In the genomic region with DNA sequence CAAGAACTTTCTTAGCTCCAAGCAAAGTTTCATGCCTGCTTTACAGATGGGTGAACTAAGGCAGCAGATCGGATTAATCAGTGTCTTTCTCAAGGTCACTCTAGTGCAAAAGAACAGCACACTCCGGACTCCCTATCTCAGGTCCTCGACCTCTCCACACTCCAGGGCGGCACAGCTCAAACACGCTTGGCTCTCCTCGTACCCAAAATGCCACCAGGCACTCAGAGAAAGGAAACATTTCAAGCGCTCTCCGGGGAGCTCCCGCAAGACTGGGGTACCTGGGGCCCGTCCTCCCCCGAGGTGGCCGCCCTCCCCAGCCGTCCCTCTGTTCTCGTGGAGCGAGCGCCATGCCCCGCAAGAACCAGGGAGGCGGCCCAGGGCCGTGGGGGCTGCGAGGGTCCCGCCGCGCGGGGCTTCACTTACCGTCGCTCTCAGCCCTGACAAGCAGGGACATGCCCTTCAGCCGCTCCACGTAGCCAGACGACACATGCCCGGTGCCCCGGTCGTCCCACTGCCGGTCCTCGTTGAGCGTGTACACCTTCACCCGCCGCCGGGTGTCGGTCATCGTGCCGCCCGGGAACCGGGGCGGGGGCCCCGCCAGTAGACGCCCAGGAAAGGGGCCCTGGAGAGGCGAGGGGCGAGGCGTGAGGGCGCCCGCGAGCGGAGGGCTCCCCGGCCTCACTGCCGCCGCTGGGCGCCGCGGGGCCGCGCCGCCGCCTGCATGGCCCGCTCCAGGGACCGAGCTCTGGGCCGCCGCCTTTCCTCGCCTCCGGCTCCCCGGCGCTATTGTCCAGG, we compare ENCODE assay signal across 8 cellular contexts. TPM values are rescaled to one million over a fixed set of nuclear protein-coding genes. Genes with fewer than 3 reads are reported as not detected.
DNase-seq lines count a peak whose midpoint lies in the region; ATAC-seq, FAIRE-seq and TF ChIP-seq lines count a peak whose summit lies in the region.

No MANE protein-coding gene starts in this region.

- no peaks in the 10 kb centered on the region for H3K9me2 ChIP-seq in hepatocyte (replicated peaks; ENCODE audit: insufficient read depth)

- H3K36me3 ChIP-seq in adrenal gland (replicated peaks in 1 of 2): no peaks in the 10 kb centered on the region
- no peaks in the 10 kb centered on the region for H3K36me3 ChIP-seq in hepatocyte (replicated peaks; ENCODE audit: insufficient read depth, low read depth)

- intact Hi-C loops in adrenal gland (cut with DNase I): no loop called here

- peaks cover 7 to 38% of the 10 kb centered on the region in 2 donors for H3K4me1 ChIP-seq in adrenal gland (replicated peaks in 1 of 2)
- peaks cover 9% of the 10 kb centered on the region for H3K4me1 ChIP-seq in hepatocyte (ENCODE audit: insufficient read depth)

- H3K27me3 ChIP-seq in adrenal gland (no peaks in the 10 kb centered on the region), hepatocyte (no peaks in the 10 kb centered on the region)

- peak; percentile 16 for DNase-seq in AG10803 (ENCODE audit: low read depth)
- peak; percentile 26 for DNase-seq in GM19239 (ENCODE audit: insufficient read length, low spot score)
- DNase-seq in SK-N-DZ (ENCODE audit: low spot score): peak; percentile 1
- DNase-seq in adrenal gland: peak; percentile 46 to 71 (median 63)
- peak; percentile 54 for DNase-seq in hepatocyte (ENCODE audit: low spot score)
- DNase-seq in retinal pigment epithelial cell (ENCODE audit: low read depth): no peak
- no peak for DNase-seq in inferior parietal cortex (ENCODE audit: extremely low spot score)

- H3K4me3 ChIP-seq in AG10803 (ENCODE audit: low read length): peak overlapping the region; percentile 74
- peak overlapping the region; percentile 66 to 92 (median 82) for H3K4me3 ChIP-seq in adrenal gland
- peak overlapping the region; percentile 87 for H3K4me3 ChIP-seq in hepatocyte
- peak overlapping the region; percentile 69 for H3K4me3 ChIP-seq in retinal pigment epithelial cell (ENCODE audit: low read length)

- H3K79me2 ChIP-seq in hepatocyte: peaks cover 61% of the 10 kb centered on the region

- H4K20me1 ChIP-seq in hepatocyte (ENCODE audit: insufficient read depth, poor library complexity, severe bottlenecking): peaks cover 50% of the 10 kb centered on the region

- H3K9me3 ChIP-seq in adrenal gland (replicated peaks in 1 of 3): no peaks in the 10 kb centered on the region
- H3K9me3 ChIP-seq in hepatocyte (ENCODE audit: low read depth): no peaks in the 10 kb centered on the region

- FAIRE-seq in GM19239 (lab: Jason Lieb, UNC): peak; percentile 75

- TF ChIP-seq CTCF in AG10803 (conservative IDR thresholded peaks at IDR 0.05; ENCODE audit: low read length) (no peak), adrenal gland (IDR thresholded peaks at IDR 0.05) (no peak), hepatocyte (IDR thresholded peaks at IDR 0.05; ENCODE audit: poor library complexity) (no peak), retinal pigment epithelial cell (conservative IDR thresholded peaks at IDR 0.05; ENCODE audit: low read depth, low read length) (no peak)

- peak overlapping the region; percentile 83 for H3K4me2 ChIP-seq in hepatocyte

- H3K27ac ChIP-seq in adrenal gland (peak overlapping the region; percentile 94 to 100 (median 98)), hepatocyte (peak overlapping the region; percentile 99)

- TF ChIP-seq POLR2A in adrenal gland (IDR thresholded peaks at IDR 0.05): peak in 1 of 2 donors; percentile 68

- ATAC-seq in HG03442 (IDR thresholded peaks at IDR 0.05; ENCODE audit: unreplicated experiment): peak; percentile 16

- WGBS in adrenal gland, 4 donors: 0% methylated on average over 6 to 71 of the region's 71 CpGs
- 0% methylated on average over 55 of the region's 71 CpGs for WGBS in hepatocyte (ENCODE audit: low lambda C conversion rate, missing lambda C conversion rate)

- H2AFZ ChIP-seq in hepatocyte: peak overlapping the region; percentile 65

RNA-seq across cellular contexts. Expression of gene PPP4R3A, which starts 0.8 kb away (rescaled TPM):
- polyA plus RNA-seq in SK-N-DZ (2014; cell fraction: cytosol; rRNA removed): 24.3 and 29.0 TPM in 2 replicates
- polyA plus RNA-seq in SK-N-DZ (2014; cell fraction: nucleus; rRNA removed): 33.6 and 39.4 TPM in 2 replicates
- total RNA-seq in adrenal gland (10 to 100 TPM; 28.1 to 64.3 (median 52.6) TPM), hepatocyte (76.5 and 85.7 TPM in 2 replicates)
- polyA plus RNA-seq in adrenal gland (10 to 100 TPM; 35.4 to 55.4 (median 51.1) TPM), hepatocyte (47.6 and 55.7 TPM in 2 replicates)

Comparison
In these comparisons a context has a peak if more than half of its experiments do, and no peak if none do; other contexts are left out.
1. DNase-seq: peak in AG10803 (single experiment), GM19239 (single experiment), SK-N-DZ (single experiment), adrenal gland (7 of 7) and hepatocyte (single experiment); none in retinal pigment epithelial cell (single experiment) and inferior parietal cortex (single experiment).
2. Peak in every context shown above with its lines, with median percentiles within 50 percentile points of each other: H3K4me3 ChIP-seq.